In genomic region chr4:183602444-183603102, GRCh38 we compare ENCODE assay signal across 1 cellular context.
TF ChIP-seq lines count a peak whose summit lies in the region.

No MANE protein-coding gene starts in this region.

TF ChIP-seq in SK-N-SH treated with all-trans-retinoic acid at 6 μM for 48 hours, 23 proteins besides CTCF, POLR2A, EP300 and RAD21 (continued from another document):
- TF ChIP-seq CREB5 (CRISPR knock-in tag; IDR thresholded peaks at IDR 0.05; ENCODE audit: low read depth) (no peak), RARB (CRISPR knock-in tag; IDR thresholded peaks at IDR 0.05) (no peak), ISL1 (CRISPR knock-in tag; IDR thresholded peaks at IDR 0.05) (no peak), SNAI2 (CRISPR knock-in tag; IDR thresholded peaks at IDR 0.05) (no peak), ZC3H10 (CRISPR knock-in tag; IDR thresholded peaks at IDR 0.05) (no peak), ARNTL (CRISPR knock-in tag; IDR thresholded peaks at IDR 0.05; ENCODE audit: borderline replicate concordance, low read depth) (no peak), ZNF70 (CRISPR knock-in tag; IDR thresholded peaks at IDR 0.05) (no peak)
